ENCODE assay signal across 20 cellular contexts in the genomic region with DNA sequence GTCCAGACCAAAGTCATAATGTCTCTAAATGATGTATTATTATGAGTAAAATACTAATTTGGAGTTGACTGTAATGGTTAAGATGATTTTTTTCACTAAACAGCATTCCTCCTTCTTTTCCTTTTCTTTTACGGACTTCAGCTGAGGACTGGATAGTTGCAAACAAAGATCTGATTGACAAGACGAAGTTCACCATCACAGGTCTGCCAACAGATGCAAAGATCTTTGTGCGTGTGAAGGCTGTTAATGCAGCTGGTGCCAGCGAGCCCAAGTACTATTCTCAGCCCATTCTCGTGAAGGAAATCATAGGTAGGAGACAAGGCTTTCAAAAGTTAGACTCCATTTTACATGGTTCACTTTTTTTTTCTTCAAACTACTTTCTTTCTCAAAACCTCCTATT. TPM values are rescaled to one million over a fixed set of nuclear protein-coding genes. Genes with fewer than 3 reads are reported as not detected.
DNase-seq lines count a peak whose midpoint lies in the region; ATAC-seq, FAIRE-seq and TF ChIP-seq lines count a peak whose summit lies in the region.
"Had no signal": no experiment of that assay in that cellular context is flagged by ENCODE, and none has a peak within 500 bp of the region (broad histone marks: within the 10 kb centered on the region; RNA-seq: fewer than 3 reads in every experiment).

No MANE protein-coding gene starts in this region.

- TF ChIP-seq CTCF in dorsolateral prefrontal cortex (IDR thresholded peaks at IDR 0.05 in 54 of 56, conservative IDR thresholded peaks at IDR 0.05 in 2 of 56; ENCODE audit: low read depth in 1 of 56, partially characterized antibody in 56 of 56) (no peak), osteoblast (IDR thresholded peaks at IDR 0.05; ENCODE audit: extremely low read depth, low read depth, low read length) (no peak), hepatocyte (IDR thresholded peaks at IDR 0.05; ENCODE audit: poor library complexity) (no peak)

- ATAC-seq in GM21447 (IDR thresholded peaks at IDR 0.05; ENCODE audit: unreplicated experiment), result no peak
- ATAC-seq: CD8-positive, alpha-beta T cell; GM12878 had no signal

- intact Hi-C loops in dorsolateral prefrontal cortex (cut with DNase I), result no loop called here

- peaks cover 0 to 27% (median 0%) of the 10 kb centered on the region in 45 donors for H3K27me3 ChIP-seq in dorsolateral prefrontal cortex
- H3K27me3 ChIP-seq in osteoblast (ENCODE audit: insufficient read depth, low read length), result peaks cover 4% of the 10 kb centered on the region
- H3K27me3 ChIP-seq in hepatocyte, result no peaks in the 10 kb centered on the region
- H3K27me3 ChIP-seq: BLaER1 had no signal

- peak; percentile 38 for FAIRE-seq in GM12892 (lab: Jason Lieb, UNC)
- FAIRE-seq: D721Med, GM12878, H1 had no signal

- H3K4me3 ChIP-seq in dorsolateral prefrontal cortex (peak overlapping the region in 41 of 59 donors; percentile 3 to 50 (median 28)), osteoblast (ENCODE audit: insufficient read depth, low read length) (peak overlapping the region; percentile 33), hepatocyte (no peak overlapping the region)
- H3K4me3 ChIP-seq: BLaER1, GM12878, GM23248 had no signal

- 83% methylated on average over 5 of the region's 5 CpGs for WGBS in hepatocyte (ENCODE audit: low lambda C conversion rate, missing lambda C conversion rate)

- H2AFZ ChIP-seq in osteoblast (ENCODE audit: low read length) (peak overlapping the region; percentile 56), hepatocyte (no peak overlapping the region)
- H2AFZ ChIP-seq: GM23248 had no signal

- peaks cover 3% of the 10 kb centered on the region for H3K4me1 ChIP-seq in osteoblast (ENCODE audit: insufficient read depth, low read length)
- H3K4me1 ChIP-seq in hepatocyte (ENCODE audit: insufficient read depth), result no peaks in the 10 kb centered on the region

- TF ChIP-seq POLR2A in GM12892 (IDR thresholded peaks at IDR 0.05; ENCODE audit: low read depth, low read length), result no peak

- no peak for DNase-seq in GM12892 (ENCODE audit: insufficient read length)
- DNase-seq in dorsolateral prefrontal cortex, result no peak
- no peak for DNase-seq in osteoblast (ENCODE audit: insufficient read length, low spot score, missing footprints)
- no peak for DNase-seq in hepatocyte (ENCODE audit: low spot score)
- DNase-seq in AML-193 (lab: John Stamatoyannopoulos, UW), result no peak
- DNase-seq: CD4-positive, CD25-positive, alpha-beta regulatory T cell; CD8-positive, alpha-beta T cell; DMS 273 treated with DMSO at 0.1 percent for 48 hours; DMS79; EL; GDM1; GM23248; H7; HCEC 1CT had no signal

- H3K4me2 ChIP-seq in osteoblast (ENCODE audit: insufficient read depth, low read length), result peak overlapping the region; percentile 16
- H3K4me2 ChIP-seq in hepatocyte, result no peak overlapping the region
- H3K4me2 ChIP-seq: BLaER1 had no signal

- no peaks in the 10 kb centered on the region for H4K20me1 ChIP-seq in osteoblast (ENCODE audit: insufficient read depth, low read length)
- no peaks in the 10 kb centered on the region for H4K20me1 ChIP-seq in hepatocyte (ENCODE audit: insufficient read depth, poor library complexity, severe bottlenecking)
- H4K20me1 ChIP-seq: BLaER1 had no signal

- no peaks in the 10 kb centered on the region for H3K9me2 ChIP-seq in hepatocyte (replicated peaks; ENCODE audit: insufficient read depth)

- peak overlapping the region in 13 of 59 donors; percentile 3 to 60 (median 31) for H3K27ac ChIP-seq in dorsolateral prefrontal cortex
- H3K27ac ChIP-seq in osteoblast (ENCODE audit: low read depth, low read length), result no peak overlapping the region
- no peak overlapping the region for H3K27ac ChIP-seq in hepatocyte
- H3K27ac ChIP-seq: BLaER1, C4-2B, GM23248 had no signal

- H3K79me2 ChIP-seq in osteoblast (ENCODE audit: insufficient read depth, low read length), result no peaks in the 10 kb centered on the region
- no peaks in the 10 kb centered on the region for H3K79me2 ChIP-seq in hepatocyte

- H3K36me3 ChIP-seq in osteoblast (ENCODE audit: insufficient read depth, low read length) (no peaks in the 10 kb centered on the region), hepatocyte (replicated peaks; ENCODE audit: insufficient read depth, low read depth) (no peaks in the 10 kb centered on the region)
- H3K36me3 ChIP-seq: BLaER1 had no signal

- no peaks in the 10 kb centered on the region for H3K9me3 ChIP-seq in osteoblast (ENCODE audit: low read depth, low read length)
- H3K9me3 ChIP-seq in hepatocyte (ENCODE audit: low read depth), result no peaks in the 10 kb centered on the region
- H3K9me3 ChIP-seq: BLaER1 had no signal

RNA-seq across cellular contexts. Expression of a gene that starts 29.8 kb away (rescaled TPM):
- 12.5 TPM for polyA plus RNA-seq in GM12892 (2012; ENCODE audit: missing spikeins)
- total RNA-seq in dorsolateral prefrontal cortex (100 to 1,000 TPM in 8 of 120 experiments, 10 to 100 TPM in 112; 43.8 to 129 (median 68.8) TPM), osteoblast (24.6 and 32.7 TPM in 2 replicates), hepatocyte (92.3 and 100 TPM in 2 replicates)
- 95.1 and 127 TPM in 2 replicates for polyA plus RNA-seq in hepatocyte
